ENCODE assay signal across 8 cellular contexts in the genomic region with DNA sequence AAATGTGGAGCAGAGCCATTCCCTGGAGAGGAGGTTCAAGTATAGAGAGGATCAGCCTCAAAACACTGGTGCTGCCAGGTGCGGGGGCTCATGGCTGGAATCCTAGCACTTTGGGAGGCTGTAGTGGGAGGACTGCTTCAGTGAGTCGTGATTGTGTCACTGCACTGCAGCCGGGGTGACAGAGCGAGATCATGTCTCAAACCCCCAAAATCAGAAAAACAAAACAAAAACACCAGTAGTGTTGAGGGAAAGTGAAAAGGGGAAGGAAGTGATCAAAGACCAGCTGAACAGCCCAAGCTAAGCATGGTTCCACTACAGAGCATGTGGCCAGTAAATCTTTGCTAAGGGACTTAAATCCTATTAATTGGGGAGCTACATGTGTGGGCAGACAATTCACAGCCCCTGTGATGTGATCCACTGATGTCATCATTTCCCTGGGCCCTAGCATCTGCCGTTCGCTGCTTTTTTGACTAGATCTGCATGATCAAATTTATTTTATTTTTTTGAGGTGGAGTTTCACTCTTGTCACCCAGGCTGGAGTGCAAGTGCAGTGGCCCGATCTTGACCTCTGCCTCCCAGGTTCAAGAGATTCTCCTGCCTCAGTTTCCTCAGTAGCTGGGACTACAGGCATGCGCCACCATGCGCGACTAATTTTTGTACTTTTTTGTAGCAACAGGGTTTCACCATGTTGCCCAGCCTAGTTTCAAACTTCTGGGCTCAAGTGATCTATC. TPM values are rescaled to one million over a fixed set of nuclear protein-coding genes. Genes with fewer than 3 reads are reported as not detected.
DNase-seq lines count a peak whose midpoint lies in the region; ATAC-seq and TF ChIP-seq lines count a peak whose summit lies in the region.

No MANE protein-coding gene starts in this region.

- H3K9me3 Mint-ChIP-seq in activated CD8-positive, alpha-beta T cell treated with anti-CD3 and anti-CD28 coated beads, Interleukin-2, amount 10 ng/mL, durations not matched to agents 7 days and 5 days (ENCODE audit: insufficient read depth), result no peaks in the 10 kb centered on the region

- POLR2A ChIA-PET in activated CD8-positive, alpha-beta T cell treated with anti-CD3 and anti-CD28 coated beads, Interleukin-2, amount 10 ng/mL, durations not matched to agents 7 days and 5 days (lab: Charles Lee), result interaction anchor here (0.5 to 1.3 kb wide), 2 partner anchors 53 to 144 kb away, joined by 3 to 4 read pairs; a partner anchor contains a TSS

- H3K36me3 Mint-ChIP-seq in activated CD8-positive, alpha-beta T cell treated with anti-CD3 and anti-CD28 coated beads, Interleukin-2, amount 10 ng/mL, durations not matched to agents 7 days and 5 days (ENCODE audit: low read depth), result peaks cover 23% of the 10 kb centered on the region

- H3K4me2 ChIP-seq in hepatocyte, result no peak overlapping the region

- DNase-seq in A172 (ENCODE audit: low spot score), result peak; percentile 5
- DNase-seq in HL-60 (ENCODE audit: low read depth in 1 of 2, low spot score in 1 of 2), result peak; percentile 5 to 19
- DNase-seq in activated CD8-positive, alpha-beta T cell treated with anti-CD3 and anti-CD28 coated beads, Interleukin-2, amount 10 ng/mL, durations not matched to agents 7 days and 5 days, result no peak
- no peak for DNase-seq in effector CD4-positive, alpha-beta T cell
- no peak for DNase-seq in NCI-H510A treated with DMSO at 0.1 percent for 48 hours (lab: John Stamatoyannopoulos, UW)
- DNase-seq in hepatocyte (ENCODE audit: low spot score), result no peak

- H3K4me1 ChIP-seq in hepatocyte (ENCODE audit: insufficient read depth), result no peaks in the 10 kb centered on the region

- H2AFZ ChIP-seq in hepatocyte, result no peak overlapping the region

- no peaks in the 10 kb centered on the region for H3K27me3 ChIP-seq in HL-60 (ENCODE audit: insufficient read depth, poor library complexity, severe bottlenecking)
- H3K27me3 ChIP-seq in hepatocyte, result no peaks in the 10 kb centered on the region

- H3K4me3 ChIP-seq in HL-60 (replicated peaks; ENCODE audit: insufficient read depth, low read length), result no peak overlapping the region
- H3K4me3 ChIP-seq in hepatocyte, result no peak overlapping the region

- H3K9me3 ChIP-seq in hepatocyte (ENCODE audit: low read depth), result no peaks in the 10 kb centered on the region

- CTCF ChIA-PET in activated CD8-positive, alpha-beta T cell treated with anti-CD3 and anti-CD28 coated beads, Interleukin-2, amount 10 ng/mL, durations not matched to agents 7 days and 5 days (lab: Charles Lee), result interaction anchor here (1.3 to 1.4 kb wide), 2 partner anchors 30 to 57 kb away, joined by 3 to 5 read pairs; a partner anchor contains a TSS

- H3K4me3 Mint-ChIP-seq in activated CD8-positive, alpha-beta T cell treated with anti-CD3 and anti-CD28 coated beads, Interleukin-2, amount 10 ng/mL, durations not matched to agents 7 days and 5 days, result no peak overlapping the region

- peaks cover 20% of the 10 kb centered on the region for H3K4me1 Mint-ChIP-seq in activated CD8-positive, alpha-beta T cell treated with anti-CD3 and anti-CD28 coated beads, Interleukin-2, amount 10 ng/mL, durations not matched to agents 7 days and 5 days (ENCODE audit: low read depth)

- 92% methylated on average over 10 of the region's 10 CpGs for WGBS in hepatocyte (ENCODE audit: low lambda C conversion rate, missing lambda C conversion rate)

- H3K79me2 ChIP-seq in hepatocyte, result peaks cover 12% of the 10 kb centered on the region

- no peaks in the 10 kb centered on the region for H3K36me3 ChIP-seq in hepatocyte (replicated peaks; ENCODE audit: insufficient read depth, low read depth)

- H3K27me3 Mint-ChIP-seq in activated CD8-positive, alpha-beta T cell treated with anti-CD3 and anti-CD28 coated beads, Interleukin-2, amount 10 ng/mL, durations not matched to agents 7 days and 5 days (ENCODE audit: low read depth), result no peaks in the 10 kb centered on the region

- ATAC-seq in GM18867 (IDR thresholded peaks at IDR 0.05; ENCODE audit: unreplicated experiment) (peak; percentile 28), GM19455 (IDR thresholded peaks at IDR 0.05; ENCODE audit: unreplicated experiment) (no peak)
- no peak for ATAC-seq in activated CD8-positive, alpha-beta T cell treated with anti-CD3 and anti-CD28 coated beads, Interleukin-2, amount 10 ng/mL, durations not matched to agents 7 days and 5 days

- no peak for TF ChIP-seq CTCF in HL-60 (IDR thresholded peaks at IDR 0.05; ENCODE audit: insufficient read depth, low read length)
- no peak for TF ChIP-seq CTCF in hepatocyte (IDR thresholded peaks at IDR 0.05; ENCODE audit: poor library complexity)

- peak overlapping the region; percentile 41 for H3K27ac ChIP-seq in HL-60 (replicated peaks)
- H3K27ac ChIP-seq in hepatocyte, result no peak overlapping the region

- no peaks in the 10 kb centered on the region for H3K9me2 ChIP-seq in hepatocyte (replicated peaks; ENCODE audit: insufficient read depth)

- peak overlapping the region; percentile 68 for H3K27ac Mint-ChIP-seq in activated CD8-positive, alpha-beta T cell treated with anti-CD3 and anti-CD28 coated beads, Interleukin-2, amount 10 ng/mL, durations not matched to agents 7 days and 5 days

- H4K20me1 ChIP-seq in hepatocyte (ENCODE audit: insufficient read depth, poor library complexity, severe bottlenecking), result no peaks in the 10 kb centered on the region

RNA-seq across cellular contexts. Expression of a gene that starts 2.7 kb away (rescaled TPM):
- total RNA-seq in A172 (2014; rRNA removed; shearing (Covaris generic)), result 5.5 and 6.0 TPM in 2 replicates
- total RNA-seq in activated CD8-positive, alpha-beta T cell treated with anti-CD3 and anti-CD28 coated beads, Interleukin-2, amount 10 ng/mL, durations not matched to agents 7 days and 5 days, result 10 to 100 TPM; 11.3 to 14.4 TPM
- total RNA-seq in hepatocyte, result 5.2 and 7.6 TPM in 2 replicates
- polyA plus RNA-seq in hepatocyte, result 14.0 and 15.3 TPM in 2 replicates

RNA-seq across cellular contexts. Expression of a gene that starts 28.1 kb away (rescaled TPM):
- total RNA-seq in A172 (2014; rRNA removed; shearing (Covaris generic)), result 109 and 130 TPM in 2 replicates
- 10 to 100 TPM; 42.6 to 46.7 TPM for total RNA-seq in activated CD8-positive, alpha-beta T cell treated with anti-CD3 and anti-CD28 coated beads, Interleukin-2, amount 10 ng/mL, durations not matched to agents 7 days and 5 days
- 76.0 and 95.4 TPM in 2 replicates for total RNA-seq in hepatocyte
- polyA plus RNA-seq in hepatocyte, result 56.7 and 58.0 TPM in 2 replicates

RNA-seq across cellular contexts. Expression of a gene that starts 56.5 kb away (rescaled TPM):
- total RNA-seq in A172 (2014; rRNA removed; shearing (Covaris generic)), result 48.6 and 56.3 TPM in 2 replicates
- 10 to 100 TPM; 25.8 to 30.5 TPM for total RNA-seq in activated CD8-positive, alpha-beta T cell treated with anti-CD3 and anti-CD28 coated beads, Interleukin-2, amount 10 ng/mL, durations not matched to agents 7 days and 5 days
- 67.0 and 70.4 TPM in 2 replicates for total RNA-seq in hepatocyte
- 27.3 and 29.2 TPM in 2 replicates for polyA plus RNA-seq in hepatocyte

Comparison
In these comparisons a context has a peak if more than half of its experiments do, and no peak if none do; other contexts are left out.
1. DNase-seq: peak in A172 (single experiment) and HL-60 (2 of 2); none in activated CD8-positive, alpha-beta T cell treated with anti-CD3 and anti-CD28 coated beads, Interleukin-2, amount 10 ng/mL, durations not matched to agents 7 days and 5 days (single experiment), effector CD4-positive, alpha-beta T cell (single experiment), NCI-H510A treated with DMSO at 0.1 percent for 48 hours (single experiment) and hepatocyte (single experiment).